3 cellular contexts compared by ENCODE assay signal in genomic region chr20:3783516-3784225, GRCh38.
A peak's percentile ranks its signal among the peaks of the same experiment; 100 is the strongest.
TF ChIP-seq lines count a peak whose summit lies in the region.

No MANE protein-coding gene starts in this region.

TF ChIP-seq in HEK293, 187 proteins besides CTCF, POLR2A, EP300 and RAD21:
- TF ChIP-seq ZNF341 (tag by site-specific recombination; IDR thresholded peaks at IDR 0.05; ENCODE audit: low read depth) (0 out of 2 replicates have a peak, but pooled peaks have one; percentile 10), ZFP3 (tag by site-specific recombination; IDR thresholded peaks at IDR 0.05; ENCODE audit: low read depth) (no peak), GLIS1 (tag by site-specific recombination; IDR thresholded peaks at IDR 0.05) (peak; percentile 28; the same call in 1 of the 2 replicates), ZNF549 (tag by site-specific recombination; IDR thresholded peaks at IDR 0.05) (no peak)
- TF ChIP-seq, protein P1, sequence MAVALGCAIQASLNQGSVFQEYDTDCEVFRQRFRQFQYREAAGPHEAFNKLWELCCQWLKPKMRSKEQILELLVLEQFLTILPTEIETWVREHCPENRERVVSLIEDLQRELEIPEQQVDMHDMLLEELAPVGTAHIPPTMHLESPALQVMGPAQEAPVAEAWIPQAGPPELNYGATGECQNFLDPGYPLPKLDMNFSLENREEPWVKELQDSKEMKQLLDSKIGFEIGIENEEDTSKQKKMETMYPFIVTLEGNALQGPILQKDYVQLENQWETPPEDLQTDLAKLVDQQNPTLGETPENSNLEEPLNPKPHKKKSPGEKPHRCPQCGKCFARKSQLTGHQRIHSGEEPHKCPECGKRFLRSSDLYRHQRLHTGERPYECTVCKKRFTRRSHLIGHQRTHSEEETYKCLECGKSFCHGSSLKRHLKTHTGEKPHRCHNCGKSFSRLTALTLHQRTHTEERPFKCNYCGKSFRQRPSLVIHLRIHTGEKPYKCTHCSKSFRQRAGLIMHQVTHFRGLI (tag by site-specific recombination; IDR thresholded peaks at IDR 0.05) = no peak
- TF ChIP-seq, protein P2, sequence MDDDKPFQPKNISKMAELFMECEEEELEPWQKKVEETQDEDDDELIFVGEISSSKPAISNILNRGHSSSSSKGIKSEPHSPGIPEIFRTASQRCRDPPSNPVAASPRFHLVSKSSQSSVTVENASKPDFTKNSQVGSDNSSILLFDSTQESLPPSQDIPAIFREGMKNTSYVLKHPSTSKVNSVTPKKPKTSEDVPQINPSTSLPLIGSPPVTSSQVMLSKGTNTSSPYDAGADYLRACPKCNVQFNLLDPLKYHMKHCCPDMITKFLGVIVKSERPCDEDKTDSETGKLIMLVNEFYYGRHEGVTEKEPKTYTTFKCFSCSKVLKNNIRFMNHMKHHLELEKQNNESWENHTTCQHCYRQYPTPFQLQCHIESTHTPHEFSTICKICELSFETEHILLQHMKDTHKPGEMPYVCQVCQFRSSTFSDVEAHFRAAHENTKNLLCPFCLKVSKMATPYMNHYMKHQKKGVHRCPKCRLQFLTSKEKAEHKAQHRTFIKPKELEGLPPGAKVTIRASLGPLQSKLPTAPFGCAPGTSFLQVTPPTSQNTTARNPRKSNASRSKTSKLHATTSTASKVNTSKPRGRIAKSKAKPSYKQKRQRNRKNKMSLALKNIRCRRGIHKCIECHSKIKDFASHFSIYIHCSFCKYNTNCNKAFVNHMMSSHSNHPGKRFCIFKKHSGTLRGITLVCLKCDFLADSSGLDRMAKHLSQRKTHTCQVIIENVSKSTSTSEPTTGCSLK (tag by site-specific recombination; IDR thresholded peaks at IDR 0.05) = no peak

TF ChIP-seq in GM12878, 131 proteins besides CTCF, POLR2A, EP300 and RAD21 (continues in another document):
- TF ChIP-seq CHD2 (IDR thresholded peaks at IDR 0.05; ENCODE audit: borderline replicate concordance, low read depth, low read length) (no peak), PBX3 (IDR thresholded peaks at IDR 0.05; ENCODE audit: insufficient replicate concordance, low read depth, low read length) (no peak), EED (IDR thresholded peaks at IDR 0.05; ENCODE audit: low read depth) (no peak), BCL11A (IDR thresholded peaks at IDR 0.05; ENCODE audit: low read depth, low read length) (no peak), SREBF1 (IDR thresholded peaks at IDR 0.05; ENCODE audit: low read length) (no peak), SMAD5 (IDR thresholded peaks at IDR 0.05; ENCODE audit: low read depth) (no peak), HCFC1 (IDR thresholded peaks at IDR 0.05; ENCODE audit: low read length) (no peak), NR2C1 (IDR thresholded peaks at IDR 0.05) (no peak), BHLHE40 (IDR thresholded peaks at IDR 0.05; ENCODE audit: borderline replicate concordance in 1 of 2, low read depth in 2 of 2, low read length in 1 of 2) (no peak), CEBPZ (IDR thresholded peaks at IDR 0.05; ENCODE audit: low read depth, low read length) (no peak)
- TF ChIP-seq, protein P3, sequence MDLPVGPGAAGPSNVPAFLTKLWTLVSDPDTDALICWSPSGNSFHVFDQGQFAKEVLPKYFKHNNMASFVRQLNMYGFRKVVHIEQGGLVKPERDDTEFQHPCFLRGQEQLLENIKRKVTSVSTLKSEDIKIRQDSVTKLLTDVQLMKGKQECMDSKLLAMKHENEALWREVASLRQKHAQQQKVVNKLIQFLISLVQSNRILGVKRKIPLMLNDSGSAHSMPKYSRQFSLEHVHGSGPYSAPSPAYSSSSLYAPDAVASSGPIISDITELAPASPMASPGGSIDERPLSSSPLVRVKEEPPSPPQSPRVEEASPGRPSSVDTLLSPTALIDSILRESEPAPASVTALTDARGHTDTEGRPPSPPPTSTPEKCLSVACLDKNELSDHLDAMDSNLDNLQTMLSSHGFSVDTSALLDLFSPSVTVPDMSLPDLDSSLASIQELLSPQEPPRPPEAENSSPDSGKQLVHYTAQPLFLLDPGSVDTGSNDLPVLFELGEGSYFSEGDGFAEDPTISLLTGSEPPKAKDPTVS (IDR thresholded peaks at IDR 0.05; ENCODE audit: low read depth, low read length) = no peak
- TF ChIP-seq, protein P4, sequence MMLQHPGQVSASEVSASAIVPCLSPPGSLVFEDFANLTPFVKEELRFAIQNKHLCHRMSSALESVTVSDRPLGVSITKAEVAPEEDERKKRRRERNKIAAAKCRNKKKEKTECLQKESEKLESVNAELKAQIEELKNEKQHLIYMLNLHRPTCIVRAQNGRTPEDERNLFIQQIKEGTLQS (IDR thresholded peaks at IDR 0.05; ENCODE audit: borderline replicate concordance, extremely low read depth, low read depth, low read length) = no peak
- TF ChIP-seq, protein P5, sequence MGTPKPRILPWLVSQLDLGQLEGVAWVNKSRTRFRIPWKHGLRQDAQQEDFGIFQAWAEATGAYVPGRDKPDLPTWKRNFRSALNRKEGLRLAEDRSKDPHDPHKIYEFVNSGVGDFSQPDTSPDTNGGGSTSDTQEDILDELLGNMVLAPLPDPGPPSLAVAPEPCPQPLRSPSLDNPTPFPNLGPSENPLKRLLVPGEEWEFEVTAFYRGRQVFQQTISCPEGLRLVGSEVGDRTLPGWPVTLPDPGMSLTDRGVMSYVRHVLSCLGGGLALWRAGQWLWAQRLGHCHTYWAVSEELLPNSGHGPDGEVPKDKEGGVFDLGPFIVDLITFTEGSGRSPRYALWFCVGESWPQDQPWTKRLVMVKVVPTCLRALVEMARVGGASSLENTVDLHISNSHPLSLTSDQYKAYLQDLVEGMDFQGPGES (IDR thresholded peaks at IDR 0.05) = no peak

TF ChIP-seq in GM23338, 12 proteins besides CTCF, POLR2A, EP300 and RAD21:
- no peak for TF ChIP-seq EZH2phosphoT487 (IDR thresholded peaks at IDR 0.05; ENCODE audit: unreplicated experiment)
- TF ChIP-seq, protein P6, sequence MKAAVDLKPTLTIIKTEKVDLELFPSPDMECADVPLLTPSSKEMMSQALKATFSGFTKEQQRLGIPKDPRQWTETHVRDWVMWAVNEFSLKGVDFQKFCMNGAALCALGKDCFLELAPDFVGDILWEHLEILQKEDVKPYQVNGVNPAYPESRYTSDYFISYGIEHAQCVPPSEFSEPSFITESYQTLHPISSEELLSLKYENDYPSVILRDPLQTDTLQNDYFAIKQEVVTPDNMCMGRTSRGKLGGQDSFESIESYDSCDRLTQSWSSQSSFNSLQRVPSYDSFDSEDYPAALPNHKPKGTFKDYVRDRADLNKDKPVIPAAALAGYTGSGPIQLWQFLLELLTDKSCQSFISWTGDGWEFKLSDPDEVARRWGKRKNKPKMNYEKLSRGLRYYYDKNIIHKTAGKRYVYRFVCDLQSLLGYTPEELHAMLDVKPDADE (IDR thresholded peaks at IDR 0.05) = no peak
- TF ChIP-seq ZNF331 (CRISPR knock-in tag; IDR thresholded peaks at IDR 0.05; ENCODE audit: low read depth) = no peak
- no peak for TF ChIP-seq JUNB (IDR thresholded peaks at IDR 0.05; ENCODE audit: unreplicated experiment)
- no peak for TF ChIP-seq CREB1 (CRISPR knock-in tag; IDR thresholded peaks at IDR 0.05; ENCODE audit: low read depth)
- no peak for TF ChIP-seq NANOG (IDR thresholded peaks at IDR 0.05; ENCODE audit: borderline replicate concordance)
- TF ChIP-seq, protein P7, sequence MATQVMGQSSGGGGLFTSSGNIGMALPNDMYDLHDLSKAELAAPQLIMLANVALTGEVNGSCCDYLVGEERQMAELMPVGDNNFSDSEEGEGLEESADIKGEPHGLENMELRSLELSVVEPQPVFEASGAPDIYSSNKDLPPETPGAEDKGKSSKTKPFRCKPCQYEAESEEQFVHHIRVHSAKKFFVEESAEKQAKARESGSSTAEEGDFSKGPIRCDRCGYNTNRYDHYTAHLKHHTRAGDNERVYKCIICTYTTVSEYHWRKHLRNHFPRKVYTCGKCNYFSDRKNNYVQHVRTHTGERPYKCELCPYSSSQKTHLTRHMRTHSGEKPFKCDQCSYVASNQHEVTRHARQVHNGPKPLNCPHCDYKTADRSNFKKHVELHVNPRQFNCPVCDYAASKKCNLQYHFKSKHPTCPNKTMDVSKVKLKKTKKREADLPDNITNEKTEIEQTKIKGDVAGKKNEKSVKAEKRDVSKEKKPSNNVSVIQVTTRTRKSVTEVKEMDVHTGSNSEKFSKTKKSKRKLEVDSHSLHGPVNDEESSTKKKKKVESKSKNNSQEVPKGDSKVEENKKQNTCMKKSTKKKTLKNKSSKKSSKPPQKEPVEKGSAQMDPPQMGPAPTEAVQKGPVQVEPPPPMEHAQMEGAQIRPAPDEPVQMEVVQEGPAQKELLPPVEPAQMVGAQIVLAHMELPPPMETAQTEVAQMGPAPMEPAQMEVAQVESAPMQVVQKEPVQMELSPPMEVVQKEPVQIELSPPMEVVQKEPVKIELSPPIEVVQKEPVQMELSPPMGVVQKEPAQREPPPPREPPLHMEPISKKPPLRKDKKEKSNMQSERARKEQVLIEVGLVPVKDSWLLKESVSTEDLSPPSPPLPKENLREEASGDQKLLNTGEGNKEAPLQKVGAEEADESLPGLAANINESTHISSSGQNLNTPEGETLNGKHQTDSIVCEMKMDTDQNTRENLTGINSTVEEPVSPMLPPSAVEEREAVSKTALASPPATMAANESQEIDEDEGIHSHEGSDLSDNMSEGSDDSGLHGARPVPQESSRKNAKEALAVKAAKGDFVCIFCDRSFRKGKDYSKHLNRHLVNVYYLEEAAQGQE (IDR thresholded peaks at IDR 0.05; ENCODE audit: unreplicated experiment) = no peak
- TF ChIP-seq ZNF114 (CRISPR knock-in tag; IDR thresholded peaks at IDR 0.05) = no peak
- no peak for TF ChIP-seq EZH2 (IDR thresholded peaks at IDR 0.05; ENCODE audit: low read depth, unreplicated experiment)
- no peak for TF ChIP-seq STAT1 (IDR thresholded peaks at IDR 0.05; ENCODE audit: unreplicated experiment)
- TF ChIP-seq, protein P8, sequence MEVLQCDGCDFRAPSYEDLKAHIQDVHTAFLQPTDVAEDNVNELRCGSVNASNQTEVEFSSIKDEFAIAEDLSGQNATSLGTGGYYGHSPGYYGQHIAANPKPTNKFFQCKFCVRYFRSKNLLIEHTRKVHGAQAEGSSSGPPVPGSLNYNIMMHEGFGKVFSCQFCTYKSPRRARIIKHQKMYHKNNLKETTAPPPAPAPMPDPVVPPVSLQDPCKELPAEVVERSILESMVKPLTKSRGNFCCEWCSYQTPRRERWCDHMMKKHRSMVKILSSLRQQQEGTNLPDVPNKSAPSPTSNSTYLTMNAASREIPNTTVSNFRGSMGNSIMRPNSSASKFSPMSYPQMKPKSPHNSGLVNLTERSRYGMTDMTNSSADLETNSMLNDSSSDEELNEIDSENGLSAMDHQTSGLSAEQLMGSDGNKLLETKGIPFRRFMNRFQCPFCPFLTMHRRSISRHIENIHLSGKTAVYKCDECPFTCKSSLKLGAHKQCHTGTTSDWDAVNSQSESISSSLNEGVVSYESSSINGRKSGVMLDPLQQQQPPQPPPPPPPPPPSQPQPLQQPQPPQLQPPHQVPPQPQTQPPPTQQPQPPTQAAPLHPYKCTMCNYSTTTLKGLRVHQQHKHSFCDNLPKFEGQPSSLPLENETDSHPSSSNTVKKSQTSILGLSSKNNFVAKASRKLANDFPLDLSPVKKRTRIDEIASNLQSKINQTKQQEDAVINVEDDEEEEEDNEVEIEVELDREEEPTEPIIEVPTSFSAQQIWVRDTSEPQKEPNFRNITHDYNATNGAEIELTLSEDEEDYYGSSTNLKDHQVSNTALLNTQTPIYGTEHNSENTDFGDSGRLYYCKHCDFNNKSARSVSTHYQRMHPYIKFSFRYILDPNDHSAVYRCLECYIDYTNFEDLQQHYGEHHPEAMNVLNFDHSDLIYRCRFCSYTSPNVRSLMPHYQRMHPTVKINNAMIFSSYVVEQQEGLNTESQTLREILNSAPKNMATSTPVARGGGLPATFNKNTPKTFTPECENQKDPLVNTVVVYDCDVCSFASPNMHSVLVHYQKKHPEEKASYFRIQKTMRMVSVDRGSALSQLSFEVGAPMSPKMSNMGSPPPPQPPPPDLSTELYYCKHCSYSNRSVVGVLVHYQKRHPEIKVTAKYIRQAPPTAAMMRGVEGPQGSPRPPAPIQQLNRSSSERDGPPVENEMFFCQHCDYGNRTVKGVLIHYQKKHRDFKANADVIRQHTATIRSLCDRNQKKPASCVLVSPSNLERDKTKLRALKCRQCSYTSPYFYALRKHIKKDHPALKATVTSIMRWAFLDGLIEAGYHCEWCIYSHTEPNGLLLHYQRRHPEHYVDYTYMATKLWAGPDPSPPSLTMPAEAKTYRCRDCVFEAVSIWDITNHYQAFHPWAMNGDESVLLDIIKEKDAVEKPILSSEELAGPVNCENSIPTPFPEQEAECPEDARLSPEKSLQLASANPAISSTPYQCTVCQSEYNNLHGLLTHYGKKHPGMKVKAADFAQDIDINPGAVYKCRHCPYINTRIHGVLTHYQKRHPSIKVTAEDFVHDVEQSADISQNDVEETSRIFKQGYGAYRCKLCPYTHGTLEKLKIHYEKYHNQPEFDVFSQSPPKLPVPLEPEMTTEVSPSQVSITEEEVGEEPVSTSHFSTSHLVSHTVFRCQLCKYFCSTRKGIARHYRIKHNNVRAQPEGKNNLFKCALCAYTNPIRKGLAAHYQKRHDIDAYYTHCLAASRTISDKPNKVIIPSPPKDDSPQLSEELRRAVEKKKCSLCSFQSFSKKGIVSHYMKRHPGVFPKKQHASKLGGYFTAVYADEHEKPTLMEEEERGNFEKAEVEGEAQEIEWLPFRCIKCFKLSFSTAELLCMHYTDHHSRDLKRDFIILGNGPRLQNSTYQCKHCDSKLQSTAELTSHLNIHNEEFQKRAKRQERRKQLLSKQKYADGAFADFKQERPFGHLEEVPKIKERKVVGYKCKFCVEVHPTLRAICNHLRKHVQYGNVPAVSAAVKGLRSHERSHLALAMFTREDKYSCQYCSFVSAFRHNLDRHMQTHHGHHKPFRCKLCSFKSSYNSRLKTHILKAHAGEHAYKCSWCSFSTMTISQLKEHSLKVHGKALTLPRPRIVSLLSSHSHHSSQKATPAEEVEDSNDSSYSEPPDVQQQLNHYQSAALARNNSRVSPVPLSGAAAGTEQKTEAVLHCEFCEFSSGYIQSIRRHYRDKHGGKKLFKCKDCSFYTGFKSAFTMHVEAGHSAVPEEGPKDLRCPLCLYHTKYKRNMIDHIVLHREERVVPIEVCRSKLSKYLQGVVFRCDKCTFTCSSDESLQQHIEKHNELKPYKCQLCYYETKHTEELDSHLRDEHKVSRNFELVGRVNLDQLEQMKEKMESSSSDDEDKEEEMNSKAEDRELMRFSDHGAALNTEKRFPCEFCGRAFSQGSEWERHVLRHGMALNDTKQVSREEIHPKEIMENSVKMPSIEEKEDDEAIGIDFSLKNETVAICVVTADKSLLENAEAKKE (CRISPR knock-in tag; IDR thresholded peaks at IDR 0.05) = no peak
- no peak for TF ChIP-seq POLR2AphosphoS5 (IDR thresholded peaks at IDR 0.05; ENCODE audit: low read depth)
